Comparison of ENCODE assay signal across 9 cellular contexts in the genomic region with DNA sequence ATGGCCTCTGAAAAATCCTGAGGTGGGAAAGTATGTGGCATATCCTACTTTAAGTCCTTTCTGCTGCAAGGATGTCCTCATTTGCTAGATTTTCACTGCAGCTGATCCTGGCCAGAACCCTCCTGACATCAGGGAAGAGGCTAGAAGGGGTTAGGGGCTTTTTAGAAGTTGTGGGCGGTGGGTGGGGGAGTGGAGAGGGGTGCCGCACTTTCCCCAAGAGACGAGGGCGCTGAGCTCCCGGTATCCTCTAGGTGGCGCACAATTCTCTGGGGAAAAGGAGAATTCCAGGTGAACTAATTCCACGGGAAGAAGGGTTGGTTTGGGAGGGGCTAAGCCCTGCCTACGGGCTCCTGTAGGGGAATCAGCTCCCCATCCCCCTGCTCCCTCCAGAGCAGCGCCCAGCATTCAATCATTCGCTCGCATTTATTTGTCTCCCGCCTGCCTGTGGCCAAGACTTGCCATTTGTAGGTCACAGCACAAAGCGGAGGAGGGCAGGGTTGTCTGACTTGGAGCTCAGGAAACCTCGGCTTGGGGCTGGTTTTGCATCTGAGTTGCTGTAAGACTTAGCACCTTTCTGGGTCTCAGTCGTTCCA. TPM values are rescaled to one million over a fixed set of nuclear protein-coding genes. Genes with fewer than 3 reads are reported as not detected.
A peak's percentile ranks its signal among the peaks of the same experiment; 100 is the strongest.
DNase-seq lines count a peak whose midpoint lies in the region; ATAC-seq and TF ChIP-seq lines count a peak whose summit lies in the region.
"Had no signal": no experiment of that assay in that cellular context is flagged by ENCODE, and none has a peak within 500 bp of the region (broad histone marks: within the 10 kb centered on the region; RNA-seq: fewer than 3 reads in every experiment).

No MANE protein-coding gene starts in this region.

- ATAC-seq in GM18907 (IDR thresholded peaks at IDR 0.05; ENCODE audit: unreplicated experiment): no peak

- H3K9me2 ChIP-seq in MM.1S (replicated peaks; ENCODE audit: insufficient read depth, low read length): no peaks in the 10 kb centered on the region

- H4K20me1 ChIP-seq in MM.1S (ENCODE audit: insufficient read depth, low read length): no peaks in the 10 kb centered on the region

- H3K36me3 Mint-ChIP-seq in activated CD4-positive, alpha-beta T cell treated with anti-CD3 and anti-CD28 coated beads, Interleukin-2, amount 10 ng/mL, durations not matched to agents 24 days and 14 days (ENCODE audit: low read depth): no peaks in the 10 kb centered on the region
- H3K36me3 Mint-ChIP-seq: activated naive CD8-positive, alpha-beta T cell had no signal

- H3K4me2 ChIP-seq in MM.1S (ENCODE audit: low read depth, low read length): no peak overlapping the region

- H3K4me1 ChIP-seq in MM.1S (ENCODE audit: low read length): no peaks in the 10 kb centered on the region

- H3K27ac Mint-ChIP-seq in activated CD4-positive, alpha-beta T cell treated with anti-CD3 and anti-CD28 coated beads, Interleukin-2, amount 10 ng/mL, durations not matched to agents 24 days and 14 days: no peak overlapping the region
- H3K27ac Mint-ChIP-seq: activated naive CD8-positive, alpha-beta T cell had no signal

- TF ChIP-seq CTCF in MM.1S (IDR thresholded peaks at IDR 0.05; ENCODE audit: low read length) (peak; percentile 84), cardiac fibroblast (IDR thresholded peaks at IDR 0.05; ENCODE audit: low read depth, low read length) (peak; percentile 71)

- H3K4me3 ChIP-seq in MM.1S (ENCODE audit: low read length): no peak overlapping the region
- H3K4me3 ChIP-seq in cardiac fibroblast (replicated peaks in 1 of 2; ENCODE audit: low read depth in 2 of 2, low read length in 2 of 2): no peak overlapping the region

- no peak overlapping the region for H3K27ac ChIP-seq in MM.1S (ENCODE audit: low read length)

- peak; percentile 63 for DNase-seq in activated CD4-positive, alpha-beta T cell treated with anti-CD3 and anti-CD28 coated beads, Interleukin-2, amount 10 ng/mL, durations not matched to agents 24 days and 14 days
- DNase-seq in activated CD4-positive, alpha-beta T cell treated with anti-CD3 and anti-CD28 coated beads, Interleukin-2, amount 50 U/mL, for 4 hours: no peak
- DNase-seq in MM.1S (no peak), cardiac fibroblast (ENCODE audit: low read depth in 2 of 2) (peak in 1 of 2 donors; percentile 9), lung microvascular endothelial cell (ENCODE audit: low read depth in 2 of 2) (peak; percentile 10 to 36), SIG-M5 (lab: John Stamatoyannopoulos, UW) (no peak), Ammon's horn (ENCODE audit: low spot score) (no peak)

- H3K4me1 Mint-ChIP-seq in activated CD4-positive, alpha-beta T cell treated with anti-CD3 and anti-CD28 coated beads, Interleukin-2, amount 10 ng/mL, durations not matched to agents 24 days and 14 days: no peaks in the 10 kb centered on the region

- no peaks in the 10 kb centered on the region for H3F3A ChIP-seq in MM.1S (ENCODE audit: insufficient read depth, low read length)

- peaks cover 17% of the 10 kb centered on the region for H3K27me3 Mint-ChIP-seq in activated CD4-positive, alpha-beta T cell treated with anti-CD3 and anti-CD28 coated beads, Interleukin-2, amount 10 ng/mL, durations not matched to agents 24 days and 14 days

- H3K27me3 ChIP-seq in MM.1S (replicated peaks; ENCODE audit: insufficient read depth, low read length): no peaks in the 10 kb centered on the region

- no peaks in the 10 kb centered on the region for H3K36me3 ChIP-seq in MM.1S (replicated peaks; ENCODE audit: insufficient read depth, low read length)

- no peaks in the 10 kb centered on the region for H3K9me3 Mint-ChIP-seq in activated CD4-positive, alpha-beta T cell treated with anti-CD3 and anti-CD28 coated beads, Interleukin-2, amount 10 ng/mL, durations not matched to agents 24 days and 14 days

- H3K9ac ChIP-seq in MM.1S (ENCODE audit: low read length): no peak overlapping the region

- intact Hi-C loops in activated CD4-positive, alpha-beta T cell treated with anti-CD3 and anti-CD28 coated beads, Interleukin-2, amount 10 ng/mL, durations not matched to agents 24 days and 14 days (cut with micrococcal nuclease): no loop called here

- H2AFZ ChIP-seq in MM.1S (ENCODE audit: low read length): 0 out of 2 replicates have a peak overlapping the region, but pooled peaks have one; percentile 26

- no peaks in the 10 kb centered on the region for H3K79me2 ChIP-seq in MM.1S (ENCODE audit: low read length)

- no peaks in the 10 kb centered on the region for H3K9me3 ChIP-seq in MM.1S (replicated peaks; ENCODE audit: insufficient read depth, low read length)

- no peak overlapping the region for H3K4me3 Mint-ChIP-seq in activated CD4-positive, alpha-beta T cell treated with anti-CD3 and anti-CD28 coated beads, Interleukin-2, amount 10 ng/mL, durations not matched to agents 24 days and 14 days
- H3K4me3 Mint-ChIP-seq: activated naive CD8-positive, alpha-beta T cell had no signal

RNA-seq across cellular contexts. Expression of gene HAND1, which starts 42.9 kb away (rescaled TPM):
- not detected in 2 replicates for total RNA-seq in activated CD4-positive, alpha-beta T cell treated with anti-CD3 and anti-CD28 coated beads, Interleukin-2, amount 10 ng/mL, durations not matched to agents 24 days and 14 days
- total RNA-seq in lung microvascular endothelial cell: not detected in 2 replicates

Comparison
In these comparisons a context has a peak if more than half of its experiments do, and no peak if none do; other contexts are left out.
1. DNase-seq: peak in activated CD4-positive, alpha-beta T cell treated with anti-CD3 and anti-CD28 coated beads, Interleukin-2, amount 10 ng/mL, durations not matched to agents 24 days and 14 days (single experiment) and lung microvascular endothelial cell (2 of 2); none in activated CD4-positive, alpha-beta T cell treated with anti-CD3 and anti-CD28 coated beads, Interleukin-2, amount 50 U/mL, for 4 hours (0 of 2), MM.1S (single experiment), SIG-M5 (single experiment) and Ammon's horn (single experiment).